In the genomic region with DNA sequence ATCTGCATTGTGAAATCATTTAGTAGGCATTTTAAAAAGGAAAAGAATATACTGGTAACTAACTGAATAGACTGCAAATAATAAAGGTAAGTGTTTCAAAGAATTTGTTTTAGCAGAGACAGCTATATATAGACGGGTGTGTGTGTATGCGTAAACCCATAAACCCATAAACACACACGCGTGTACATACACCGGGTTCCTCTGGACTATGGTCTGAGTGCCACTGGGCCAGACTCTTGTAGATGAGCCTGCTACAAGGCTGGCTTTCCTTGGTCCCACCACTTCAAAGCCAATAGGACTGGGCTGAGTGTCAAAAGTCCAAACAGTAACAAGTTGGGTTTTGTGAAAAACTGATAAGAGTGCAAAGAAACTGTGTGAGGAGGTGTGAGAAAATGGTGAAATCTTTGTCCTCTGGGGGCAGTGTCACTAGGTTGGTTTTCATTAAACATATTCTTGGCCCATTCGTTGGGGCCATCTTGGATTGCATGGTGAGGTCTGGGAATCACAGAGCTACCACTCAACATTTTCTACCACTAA, we compare ENCODE assay signal across 17 cellular contexts. TPM values are rescaled to one million over a fixed set of nuclear protein-coding genes. Genes with fewer than 3 reads are reported as not detected.
DNase-seq lines count a peak whose midpoint lies in the region; ATAC-seq, FAIRE-seq and TF ChIP-seq lines count a peak whose summit lies in the region.
"Had no signal": no experiment of that assay in that cellular context is flagged by ENCODE, and none has a peak within 500 bp of the region (broad histone marks: within the 10 kb centered on the region; RNA-seq: fewer than 3 reads in every experiment).

No MANE protein-coding gene starts in this region.

- in situ Hi-C loops in Panc1 (cut with HindIII; ENCODE audit: low pct_unique_long_range_greater_than_20kb, low sequenced_read_pairs), result no loop called here

- DNase-seq in H9 (no peak), Panc1 (ENCODE audit: low read depth, low spot score) (no peak), fibroblast of lung (ENCODE audit: low read depth in 2 of 2) (no peak), small intestine (peak; percentile 69), mucosa of gallbladder (ENCODE audit: low spot score) (no peak), Peyer's patch (no peak)
- DNase-seq: activated CD4-positive, alpha-beta memory T cell treated with anti-CD3 and anti-CD28 coated beads for 36 hours; C1 segment of cervical spinal cord; DMS79 treated with DMSO at 0.1 percent for 48 hours; NCI-H446; stimulated activated CD4-positive, alpha-beta T cell treated with anti-CD3 and anti-CD28 coated beads, Interleukin-4, amount 100 ng/mL, for 4 hours; uterus had no signal

- H3K36me3 Mint-ChIP-seq in H9 (ENCODE audit: insufficient read depth in 1 of 3, low read depth in 3 of 3), result no peaks in the 10 kb centered on the region
- H3K36me3 Mint-ChIP-seq: activated CD4-positive, alpha-beta memory T cell treated with anti-CD3 and anti-CD28 coated beads for 36 hours had no signal

- H3T11ph ChIP-seq in H9 (ENCODE audit: low read length), result no peak overlapping the region

- H4K8ac ChIP-seq in H9 (replicated peaks; ENCODE audit: insufficient read length, low read depth, low read length), result no peak overlapping the region

- no peak overlapping the region for H2AFZ ChIP-seq in H9 (ENCODE audit: low read length)
- H2AFZ ChIP-seq in fibroblast of lung (ENCODE audit: low read length), result no peak overlapping the region

- H2BK5ac ChIP-seq in H9 (ENCODE audit: insufficient read length, low read length), result no peak overlapping the region

- intact Hi-C loops in Panc1 (cut with micrococcal nuclease; ENCODE audit: unreplicated experiment), result no loop called here

- H4K91ac ChIP-seq in H9 (ENCODE audit: insufficient read length, low read depth, low read length), result no peak overlapping the region

- H3K4me1 ChIP-seq in H9 (ENCODE audit: insufficient read depth, low read length), result peaks cover 35% of the 10 kb centered on the region; the same call in 1 of the 2 replicates
- H3K4me1 ChIP-seq in Panc1 (ENCODE audit: control insufficient read depth, insufficient read depth, low read length), result peaks cover 88% of the 10 kb centered on the region
- H3K4me1 ChIP-seq in fibroblast of lung (ENCODE audit: control insufficient read depth, extremely low read depth, insufficient read depth, low read length), result peaks cover 26% of the 10 kb centered on the region
- H3K4me1 ChIP-seq in small intestine (ENCODE audit: control insufficient read depth in 2 of 2, insufficient read depth in 1 of 2, low read depth in 1 of 2, low read length in 1 of 2), result peaks cover 3 to 7% of the 10 kb centered on the region in 2 donors
- peaks cover 0 to 23% (median 2%) of the 10 kb centered on the region in 4 donors for H3K4me1 ChIP-seq in Peyer's patch

- H3K9me3 ChIP-seq in H9 (ENCODE audit: control insufficient read depth, low read depth, low read length) (no peaks in the 10 kb centered on the region), Panc1 (ENCODE audit: control insufficient read depth, insufficient read depth, low read depth, low read length) (no peaks in the 10 kb centered on the region), fibroblast of lung (ENCODE audit: control insufficient read depth, insufficient read depth, low read depth, low read length) (no peaks in the 10 kb centered on the region), small intestine (ENCODE audit: control insufficient read depth, low read depth) (no peaks in the 10 kb centered on the region), Peyer's patch (no peaks in the 10 kb centered on the region)
- H3K9me3 ChIP-seq: adrenal gland, esophagus muscularis mucosa, sigmoid colon, uterus had no signal

- no peak overlapping the region for H2BK15ac ChIP-seq in H9 (ENCODE audit: low read depth, low read length)

- no peak overlapping the region for H3K9ac ChIP-seq in H9 (ENCODE audit: extremely low read depth, insufficient read length, low read length)
- no peak overlapping the region for H3K9ac ChIP-seq in fibroblast of lung (ENCODE audit: insufficient read depth, low read length)

- H3K9me3 Mint-ChIP-seq in H9, result no peaks in the 10 kb centered on the region; a peak in 1 of 5 replicates
- H3K9me3 Mint-ChIP-seq: activated CD4-positive, alpha-beta memory T cell treated with anti-CD3 and anti-CD28 coated beads for 36 hours had no signal

- POLR2A ChIA-PET in Panc1 (lab: Charles Lee), result interaction anchor here (1.1 to 1.2 kb wide), 2 partner anchors 10 to 46 kb away, joined by 3 read pairs; no protein-coding TSS in a partner anchor

- no peaks in the 10 kb centered on the region for H3K27me3 Mint-ChIP-seq in H9 (ENCODE audit: low read depth)
- H3K27me3 Mint-ChIP-seq: activated CD4-positive, alpha-beta memory T cell treated with anti-CD3 and anti-CD28 coated beads for 36 hours had no signal

- H3K4me2 ChIP-seq in H9 (ENCODE audit: insufficient read depth, insufficient read length, low read length) (no peak overlapping the region), fibroblast of lung (ENCODE audit: extremely low read depth, insufficient read depth, low read length) (peak overlapping the region; percentile 93)

- no peak overlapping the region for H3K4me3 Mint-ChIP-seq in H9
- H3K4me3 Mint-ChIP-seq: activated CD4-positive, alpha-beta memory T cell treated with anti-CD3 and anti-CD28 coated beads for 36 hours had no signal

- H3K27ac ChIP-seq in H9 (ENCODE audit: insufficient read length, low read depth, low read length), result no peak overlapping the region
- peak overlapping the region; percentile 99 for H3K27ac ChIP-seq in Panc1 (ENCODE audit: low read length)
- peak overlapping the region; percentile 96 for H3K27ac ChIP-seq in fibroblast of lung (ENCODE audit: insufficient read depth, low read length)
- no peak overlapping the region for H3K27ac ChIP-seq in small intestine (ENCODE audit: low read depth in 1 of 2, low read length in 1 of 2)
- H3K27ac ChIP-seq in Peyer's patch, result no peak overlapping the region
- H3K27ac ChIP-seq: esophagus muscularis mucosa, sigmoid colon, uterus had no signal

- CTCF ChIA-PET in Panc1 (lab: Charles Lee), result no interaction called here

- peak overlapping the region in 2 of 3 experiments; percentile 29 to 85; a peak in 3 of 7 replicates for H3K27ac Mint-ChIP-seq in H9
- H3K27ac Mint-ChIP-seq: activated CD4-positive, alpha-beta memory T cell treated with anti-CD3 and anti-CD28 coated beads for 36 hours had no signal

- H4K5ac ChIP-seq in H9 (ENCODE audit: insufficient read length, low read depth, low read length), result no peak overlapping the region

- H3K4me1 Mint-ChIP-seq in H9, result peaks cover 70 to 76% of the 10 kb centered on the region in 2 experiments

- no peak for TF ChIP-seq POLR2A in Peyer's patch (IDR thresholded peaks at IDR 0.05)

- BruUV-seq in Panc1 (replicated peaks; lab: Mats Ljungman, UMichigan), result no TSS peak

- ATAC-seq in Panc1 (no peak), HG03039 (IDR thresholded peaks at IDR 0.05; ENCODE audit: unreplicated experiment) (no peak)

- no peak overlapping the region for H3K23ac ChIP-seq in H9 (ENCODE audit: insufficient read length, low read depth, low read length)

- H3K4ac ChIP-seq in H9 (ENCODE audit: low read depth, low read length), result no peak overlapping the region

- no peak overlapping the region for H3K18ac ChIP-seq in H9 (ENCODE audit: insufficient read length, low read depth, low read length)

- no peak for FAIRE-seq in small intestine (lab: Jason Lieb, UNC)
- FAIRE-seq: TTC549 had no signal

- no peaks in the 10 kb centered on the region for H3K36me3 ChIP-seq in Panc1 (ENCODE audit: control insufficient read depth, insufficient read depth, low read length)
- H3K36me3 ChIP-seq in fibroblast of lung (ENCODE audit: control insufficient read depth, insufficient read depth, low read length), result no peaks in the 10 kb centered on the region
- H3K36me3 ChIP-seq in small intestine (ENCODE audit: control insufficient read depth in 2 of 2, insufficient read depth in 2 of 2, low read length in 2 of 2), result no peaks in the 10 kb centered on the region
- H3K36me3 ChIP-seq in Peyer's patch, result no peaks in the 10 kb centered on the region
- H3K36me3 ChIP-seq: adrenal gland, esophagus muscularis mucosa, sigmoid colon, uterus had no signal

- no peak overlapping the region for H2BK12ac ChIP-seq in H9 (ENCODE audit: insufficient read length, low read depth, low read length)

- TF ChIP-seq CTCF in H9 (conservative IDR thresholded peaks at IDR 0.05) (peak; percentile 38; the same call in 2 of the 3 replicates), Panc1 (IDR thresholded peaks at IDR 0.05) (no peak), fibroblast of lung (conservative IDR thresholded peaks at IDR 0.05 in 1 of 2, IDR thresholded peaks at IDR 0.05 in 1 of 2; ENCODE audit: low read depth in 1 of 2, low read length in 2 of 2) (no peak), Peyer's patch (IDR thresholded peaks at IDR 0.05) (peak in 2 of 6 experiments; percentile 16 to 25)

- no peak overlapping the region for H2AK5ac ChIP-seq in H9 (ENCODE audit: insufficient read length, low read length)

- no peaks in the 10 kb centered on the region for H4K20me1 ChIP-seq in H9 (ENCODE audit: control insufficient read depth, insufficient read depth, insufficient read length)
- H4K20me1 ChIP-seq in fibroblast of lung (ENCODE audit: control insufficient read depth, extremely low read depth, insufficient read depth, low read length), result no peaks in the 10 kb centered on the region

- H3K4me3 ChIP-seq in Panc1 (ENCODE audit: low read depth in 2 of 2, low read length in 2 of 2), result no peak overlapping the region
- no peak overlapping the region for H3K4me3 ChIP-seq in fibroblast of lung (replicated peaks in 1 of 4; ENCODE audit: control extremely low read depth in 1 of 4, insufficient read depth in 1 of 4, low read depth in 3 of 4, low read length in 4 of 4)
- no peak overlapping the region for H3K4me3 ChIP-seq in small intestine (ENCODE audit: low read depth in 1 of 2, low read length in 2 of 2)
- H3K4me3 ChIP-seq in Peyer's patch, result no peak overlapping the region
- H3K4me3 ChIP-seq: adrenal gland, esophagus muscularis mucosa, sigmoid colon, uterus had no signal

- no peak overlapping the region for H3K56ac ChIP-seq in H9 (ENCODE audit: insufficient read length, low read depth, low read length)

- peaks cover 3% of the 10 kb centered on the region for H3K23me2 ChIP-seq in H9 (ENCODE audit: insufficient read length, low read depth, low read length, poor library complexity, severe bottlenecking)

- no peak overlapping the region for H2BK20ac ChIP-seq in H9 (ENCODE audit: low read depth, low read length, poor library complexity, severe bottlenecking)

- no peak overlapping the region for H3K14ac ChIP-seq in H9 (ENCODE audit: insufficient read depth, low read length)

- H3K79me2 ChIP-seq in H9 (ENCODE audit: insufficient read depth, low read length) (peaks cover 43% of the 10 kb centered on the region; the same call in 1 of the 2 replicates), fibroblast of lung (ENCODE audit: control insufficient read depth, insufficient read depth, low read length) (peaks cover 83% of the 10 kb centered on the region)

- peaks cover 5% of the 10 kb centered on the region for H3K79me1 ChIP-seq in H9 (ENCODE audit: insufficient read depth, low read depth, low read length, poor library complexity, severe bottlenecking)

- H3K27me3 ChIP-seq in H9 (ENCODE audit: insufficient read depth, low read length), result no peaks in the 10 kb centered on the region
- H3K27me3 ChIP-seq in Panc1 (ENCODE audit: control insufficient read depth, insufficient read depth, low read length), result no peaks in the 10 kb centered on the region
- no peaks in the 10 kb centered on the region for H3K27me3 ChIP-seq in fibroblast of lung (ENCODE audit: control insufficient read depth, insufficient read depth, low read length)
- no peaks in the 10 kb centered on the region for H3K27me3 ChIP-seq in small intestine (ENCODE audit: control insufficient read depth in 2 of 2, insufficient read depth in 2 of 2, low read length in 2 of 2)
- H3K27me3 ChIP-seq in Peyer's patch, result no peaks in the 10 kb centered on the region
- H3K27me3 ChIP-seq: adrenal gland, esophagus muscularis mucosa, sigmoid colon, uterus had no signal

- no peak overlapping the region for H2BK120ac ChIP-seq in H9 (ENCODE audit: low read depth, low read length, poor library complexity, severe bottlenecking)

- no CpG with 5 or more reads among the region's 6 CpGs for WGBS in H9 (ENCODE audit: extremely low coverage, insufficient read length, low lambda C conversion rate)
- WGBS in small intestine, 3 donors, result 21 to 69% (median 38%) methylated on average over 6 of the region's 6 CpGs

RNA-seq across cellular contexts. Expression of a gene that starts 39.8 kb away (rescaled TPM):
- 60.2 and 63.1 TPM in 2 replicates for total RNA-seq in H9 (2021)
- total RNA-seq in Panc1 (2021; ENCODE audit: unreplicated experiment), result 139 TPM
- 170 TPM for polyA plus RNA-seq in Panc1 (2012; ENCODE audit: insufficient read length)
- 23.1 and 36.2 TPM in 2 replicates for total RNA-seq in fibroblast of lung
- 119 and 137 TPM in 2 replicates for polyA plus RNA-seq in fibroblast of lung
- 87.8 and 89.1 TPM in 2 replicates for polyA plus RNA-seq in fibroblast of lung (2012)
- 174 and 188 TPM in 2 replicates for polyA minus RNA-seq in fibroblast of lung (ENCODE audit: low replicate concordance)
- 10 to 100 TPM in 1 of 3 donors, 1 to 10 TPM in 2; 3.4 to 19.2 (median 9.7) TPM for polyA plus RNA-seq in small intestine
- 48.5 TPM for total RNA-seq in mucosa of gallbladder
- total RNA-seq in Peyer's patch, result 10 to 100 TPM; 11.0 to 68.5 (median 20.4) TPM

Comparison
In these comparisons a context has a peak if more than half of its experiments do, and no peak if none do; other contexts are left out.
1. H3K27ac ChIP-seq: peak in Panc1 (single experiment) and fibroblast of lung (single experiment); none in H9 (single experiment), small intestine (0 of 2) and Peyer's patch (0 of 4).